8 cellular contexts compared by ENCODE assay signal in the genomic region with DNA sequence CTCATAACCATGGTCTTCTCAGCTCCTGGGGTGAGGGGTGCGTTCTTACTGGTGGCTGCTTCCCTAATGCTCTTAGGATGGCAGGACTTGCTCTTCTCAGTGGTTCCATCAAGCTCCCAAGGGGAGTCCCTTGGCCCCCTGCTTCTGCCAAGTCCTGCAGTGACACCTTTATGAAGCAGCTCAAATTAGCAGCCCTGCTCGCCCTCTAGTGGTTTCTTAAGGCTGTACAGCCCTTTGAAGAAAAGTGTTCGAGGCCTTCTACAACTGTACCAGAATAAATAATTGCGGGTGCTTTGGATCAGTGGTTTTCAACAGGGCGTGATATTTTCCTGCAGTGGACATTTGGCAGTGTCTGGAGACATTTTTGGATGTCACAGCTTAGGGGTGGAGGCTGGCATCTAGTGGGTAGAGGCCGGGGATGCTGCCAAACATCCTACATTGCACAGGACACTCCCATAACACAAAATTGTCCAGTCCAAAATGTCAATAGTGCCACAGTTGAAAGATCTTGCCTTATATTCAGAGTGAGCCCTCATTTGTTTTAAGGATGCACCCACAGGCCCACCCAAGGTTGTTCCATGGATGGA.
A peak's percentile ranks its signal among the peaks of the same experiment; 100 is the strongest.
DNase-seq lines count a peak whose midpoint lies in the region; TF ChIP-seq lines count a peak whose summit lies in the region.

No MANE protein-coding gene starts in this region.

- peak; percentile 72 for TF ChIP-seq CTCF in fibroblast of villous mesenchyme (IDR thresholded peaks at IDR 0.05; ENCODE audit: insufficient read depth, low read depth, low read length)

- no peak overlapping the region for H3K4me3 ChIP-seq in fibroblast of villous mesenchyme (ENCODE audit: low read depth, low read length)

- DNase-seq in NCI-H2081 (lab: John Stamatoyannopoulos, UW) (peak; percentile 16 to 36), NCI-H2081 treated with DMSO at 0.1 percent for 48 hours (lab: John Stamatoyannopoulos, UW) (no peak), GOT3 (lab: John Stamatoyannopoulos, UW) (peak; percentile 25), NCI-H2227 (lab: John Stamatoyannopoulos, UW; ENCODE audit: unreplicated experiment) (peak; percentile 38), fibroblast of villous mesenchyme (ENCODE audit: low read depth) (peak; percentile 37), OCI-M2 (lab: John Stamatoyannopoulos, UW; ENCODE audit: unreplicated experiment) (no peak)
- peak; percentile 24 for DNase-seq in activated CD8-positive, alpha-beta memory T cell treated with anti-CD3 and anti-CD28 coated beads, Interleukin-2, amount 50 U/mL, for 4 hours
- peak; percentile 10 for DNase-seq in stimulated activated CD4-positive, alpha-beta T cell treated with anti-CD3 and anti-CD28 coated beads, Interleukin-12 subunit alpha, Interleukin-12 subunit beta, amount 100 ng/mL, for 4 hours

Comparison
In these comparisons a context has a peak if more than half of its experiments do, and no peak if none do; other contexts are left out.
1. DNase-seq: peak in NCI-H2081 (2 of 2), GOT3 (single experiment), NCI-H2227 (single experiment), activated CD8-positive, alpha-beta memory T cell treated with anti-CD3 and anti-CD28 coated beads, Interleukin-2, amount 50 U/mL, for 4 hours (single experiment), fibroblast of villous mesenchyme (single experiment) and stimulated activated CD4-positive, alpha-beta T cell treated with anti-CD3 and anti-CD28 coated beads, Interleukin-12 subunit alpha, Interleukin-12 subunit beta, amount 100 ng/mL, for 4 hours (single experiment); none in NCI-H2081 treated with DMSO at 0.1 percent for 48 hours (single experiment) and OCI-M2 (single experiment).